In genomic region chr6:41779793-41780622, GRCh38 we compare ENCODE assay signal across 8 cellular contexts. TPM values are rescaled to one million over a fixed set of nuclear protein-coding genes. Genes with fewer than 3 reads are reported as not detected.
A peak's percentile ranks its signal among the peaks of the same experiment; 100 is the strongest.
DNase-seq lines count a peak whose midpoint lies in the region; ATAC-seq, FAIRE-seq and TF ChIP-seq lines count a peak whose summit lies in the region.

Gene FRS3 (minus strand): TSS chr6:41779900. CDS start chr6:41776987, 2,913 bp downstream.

- FAIRE-seq in bronchial epithelial cell (lab: Jason Lieb, UNC), result no peak

- ATAC-seq in GM18870 (IDR thresholded peaks at IDR 0.05; ENCODE audit: unreplicated experiment) (peak; percentile 90), HG03108 (IDR thresholded peaks at IDR 0.05; ENCODE audit: unreplicated experiment) (peak; percentile 95)

- H3K27me3 ChIP-seq in WERI-Rb-1 (ENCODE audit: insufficient read depth, low read depth, severe bottlenecking), result no peaks in the 10 kb centered on the region
- H3K27me3 ChIP-seq in bronchial epithelial cell (ENCODE audit: control insufficient read depth, insufficient read depth, low read length), result no peaks in the 10 kb centered on the region
- peaks cover 0 to 7% (median 0%) of the 10 kb centered on the region in 7 donors for H3K27me3 ChIP-seq in spleen (replicated peaks in 1 of 7)

- peak; percentile 99 for TF ChIP-seq CTCF in WERI-Rb-1 (IDR thresholded peaks at IDR 0.05; ENCODE audit: low read depth, low read length)
- TF ChIP-seq CTCF in bronchial epithelial cell (IDR thresholded peaks at IDR 0.05; ENCODE audit: insufficient read depth, low read length, severe bottlenecking), result peak; percentile 97
- peak; percentile 92 to 99 (median 96) for TF ChIP-seq CTCF in spleen (IDR thresholded peaks at IDR 0.05 in 8 of 11, conservative IDR thresholded peaks at IDR 0.05 in 3 of 11)

- no peak for TF ChIP-seq POLR2A in spleen (IDR thresholded peaks at IDR 0.05)

- H3K9me3 ChIP-seq in WERI-Rb-1 (ENCODE audit: severe bottlenecking), result no peaks in the 10 kb centered on the region
- no peaks in the 10 kb centered on the region for H3K9me3 ChIP-seq in spleen

- peak within 1 kb of the TSS; percentile 60 for H3K4me3 ChIP-seq in WERI-Rb-1 (ENCODE audit: low read depth, low read length)
- peak within 1 kb of the TSS; percentile 58 for H3K4me3 ChIP-seq in bronchial epithelial cell (ENCODE audit: low read depth, low read length)
- peak within 1 kb of the TSS; percentile 71 to 93 (median 81) for H3K4me3 ChIP-seq in spleen

- peaks cover 13 to 88% (median 52%) of the 10 kb centered on the region in 6 donors for H3K4me1 ChIP-seq in spleen

- H3K27ac ChIP-seq in WERI-Rb-1, result no peak within 1 kb of the TSS
- peak within 1 kb of the TSS; percentile 19 to 95 (median 84) for H3K27ac ChIP-seq in spleen

- intact Hi-C loops in spleen (cut with DNase I; ENCODE audit: low total_unique reads), result loop anchor here (5.0 to 10.0 kb wide), 2 partner anchors 175 to 267 kb away; no protein-coding TSS in a partner anchor

- WGBS in spleen, 5 donors, result 0 to 1% (median 0%) methylated on average over 36 to 73 of the region's 73 CpGs

- H3K36me3 ChIP-seq in WERI-Rb-1 (peaks cover 13% of the 10 kb centered on the region), bronchial epithelial cell (ENCODE audit: control insufficient read depth, insufficient read depth, low read length) (peaks cover 7% of the 10 kb centered on the region), spleen (peaks cover 0 to 37% (median 14%) of the 10 kb centered on the region in 6 donors)

- DNase-seq in AG08395 (ENCODE audit: low spot score) (peak; percentile 98), NCI-H2196 (lab: John Stamatoyannopoulos, UW; ENCODE audit: unreplicated experiment) (peak; percentile 97), WERI-Rb-1 (peak; percentile 100), bronchial epithelial cell (ENCODE audit: low read depth) (peak; percentile 72), inferior parietal cortex (ENCODE audit: extremely low spot score) (peak; percentile 98), spleen (peak; percentile 100)

RNA-seq across cellular contexts. Expression of gene FRS3, which starts in this region (rescaled TPM):
- total RNA-seq in bronchial epithelial cell (0.77 and 0.79 TPM in 2 replicates), spleen (1 to 10 TPM; 3.7 to 7.3 (median 6.3) TPM)
- 1 to 10 TPM; 2.6 to 6.2 (median 4.8) TPM for polyA plus RNA-seq in spleen

Comparison
In these comparisons a context has a peak if more than half of its experiments do, and no peak if none do; other contexts are left out.
1. Peak in DNase-seq and H3K4me3 ChIP-seq in bronchial epithelial cell; RNA of the gene not detected or under 1 TPM.